ENCODE assay signal across 8 cellular contexts in the genomic region with DNA sequence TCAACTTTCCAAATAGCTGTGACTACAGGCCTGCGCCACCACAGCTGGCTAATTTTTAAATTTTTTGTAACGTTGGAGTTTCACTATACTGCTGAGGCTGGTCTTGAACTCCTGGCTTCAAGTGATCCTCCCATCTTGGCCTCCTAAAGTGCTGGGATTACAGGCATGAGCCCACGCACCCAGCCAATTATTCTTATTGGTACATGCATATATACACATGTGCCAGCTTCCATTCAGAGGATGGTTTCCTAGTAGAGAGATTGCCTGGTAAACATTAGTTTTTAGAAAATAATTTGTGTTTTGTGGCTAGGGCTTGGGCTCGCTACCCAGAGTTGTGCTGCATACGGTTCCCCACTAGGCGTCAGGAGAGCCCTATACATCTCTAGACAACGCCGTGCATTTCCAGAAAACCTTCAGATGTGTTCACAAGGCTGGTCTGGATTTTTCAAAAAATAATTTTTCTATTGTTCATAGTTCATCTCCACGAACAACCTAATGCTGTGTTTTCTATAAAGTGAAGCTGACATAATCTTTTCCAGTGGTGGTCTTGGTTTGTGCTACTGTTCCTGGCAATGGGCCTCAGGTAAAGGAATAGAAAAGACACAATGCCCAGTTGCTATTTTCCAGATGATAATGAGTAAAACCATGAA. TPM values are rescaled to one million over a fixed set of nuclear protein-coding genes. Genes with fewer than 3 reads are reported as not detected.
DNase-seq lines count a peak whose midpoint lies in the region; ATAC-seq and TF ChIP-seq lines count a peak whose summit lies in the region.

No MANE protein-coding gene starts in this region.

- peak; percentile 81 for ATAC-seq in GM21576 (IDR thresholded peaks at IDR 0.05; ENCODE audit: unreplicated experiment)
- ATAC-seq in left lobe of liver, result peak; percentile 92
- no peak for ATAC-seq in GM21825 (IDR thresholded peaks at IDR 0.05; ENCODE audit: unreplicated experiment)

- TF ChIP-seq CTCF in VCaP (conservative IDR thresholded peaks at IDR 0.05), result peak; percentile 93

- peak; percentile 43 for DNase-seq in DMS 273 treated with DMSO at 0.1 percent for 48 hours (lab: John Stamatoyannopoulos, UW)
- DNase-seq in NCI-H1417 (lab: John Stamatoyannopoulos, UW), result peak; percentile 46 to 81 (median 58)
- peak; percentile 52 for DNase-seq in left lobe of liver (ENCODE audit: low spot score)
- peak; percentile 24 for DNase-seq in stimulated activated CD8-positive, alpha-beta memory T cell treated with anti-CD3 and anti-CD28 coated beads, Interleukin-15, amount 100 ng/mL, for 1 hour (ENCODE audit: low read depth)

- H3K27ac ChIP-seq in VCaP (no peak overlapping the region), cingulate gyrus (ENCODE audit: low read depth, low read length) (peak overlapping the region; percentile 49)

RNA-seq across cellular contexts. Expression of gene AFG3L2, which starts 14.6 kb away (rescaled TPM):
- 34.6 TPM for total RNA-seq in left lobe of liver

RNA-seq across cellular contexts. Expression of gene PRELID3A, which starts 16.1 kb away (rescaled TPM):
- total RNA-seq in left lobe of liver, result 0.18 TPM
